Comparison of ENCODE assay signal across 8 cellular contexts in the genomic region with DNA sequence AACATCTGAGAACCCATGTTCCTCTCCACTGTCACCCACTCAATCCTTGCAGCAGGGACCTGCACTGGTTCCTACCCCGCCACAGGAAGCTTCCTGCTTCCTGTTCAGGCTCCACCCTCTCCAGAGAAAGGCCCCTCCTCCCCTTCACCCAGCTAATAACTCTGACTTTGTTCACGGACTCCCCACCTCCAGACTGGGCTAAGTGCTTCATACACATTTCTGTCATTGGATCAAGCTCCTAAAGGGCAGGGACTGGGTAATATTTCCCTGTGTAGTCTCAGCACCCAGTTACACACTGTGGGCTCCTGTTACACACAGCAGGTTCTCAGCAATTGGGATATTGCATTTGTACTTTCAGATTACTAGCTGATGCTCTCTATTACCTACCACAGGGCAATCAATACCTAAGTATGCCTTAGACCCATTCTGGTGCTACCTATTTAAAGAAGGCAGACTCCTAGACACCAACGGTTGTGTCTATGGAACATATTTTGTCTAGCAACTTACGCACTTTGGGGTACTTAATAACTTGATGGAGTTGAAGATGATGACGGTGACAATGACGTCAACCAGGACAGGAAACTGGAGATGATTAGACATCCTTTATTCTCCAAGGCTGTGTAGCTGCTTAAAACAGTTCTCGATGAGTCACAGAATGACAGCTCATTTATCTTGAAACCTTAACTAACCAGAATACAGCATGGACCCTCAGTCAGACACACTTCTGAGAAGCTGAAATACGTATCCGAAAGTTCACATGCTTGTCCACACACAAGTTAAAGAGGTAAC. TPM values are rescaled to one million over a fixed set of nuclear protein-coding genes. Genes with fewer than 3 reads are reported as not detected.
DNase-seq lines count a peak whose midpoint lies in the region.

No MANE protein-coding gene starts in this region.

- H3K27me3 ChIP-seq in MG63 = no peaks in the 10 kb centered on the region

- H3K36me3 Mint-ChIP-seq in T-helper 2 cell treated with Interferon-gamma antibody and Interleukin-4, amounts not matched to agents 5 μg/mL and 100 μg/mL, for 36 hours (ENCODE audit: low read depth) = no peaks in the 10 kb centered on the region

- H3K27me3 Mint-ChIP-seq in T-helper 2 cell treated with Interferon-gamma antibody and Interleukin-4, amounts not matched to agents 5 μg/mL and 100 μg/mL, for 36 hours (ENCODE audit: low read depth) = no peaks in the 10 kb centered on the region

- H3K9me3 Mint-ChIP-seq in T-helper 2 cell treated with Interferon-gamma antibody and Interleukin-4, amounts not matched to agents 5 μg/mL and 100 μg/mL, for 36 hours = no peaks in the 10 kb centered on the region

- H3K36me3 ChIP-seq in MG63 = no peaks in the 10 kb centered on the region

- peak overlapping the region; percentile 89 for H3K4me3 Mint-ChIP-seq in T-helper 2 cell treated with Interferon-gamma antibody and Interleukin-4, amounts not matched to agents 5 μg/mL and 100 μg/mL, for 36 hours

- DNase-seq in activated gamma-delta T cell treated with Interleukin-2 at 50 U/mL for 16 hours (peak; percentile 29), activated gamma-delta T cell (lab: John Stamatoyannopoulos, UW) (no peak), astrocyte of the hippocampus (ENCODE audit: low read depth, low spot score) (peak; percentile 88), kidney glomerular epithelial cell (lab: John Stamatoyannopoulos, UW) (peak; percentile 85), MG63 (no peak), retina (no peak)
- DNase-seq in T-helper 2 cell treated with Interferon-gamma antibody and Interleukin-4, amounts not matched to agents 5 μg/mL and 100 μg/mL, for 36 hours (ENCODE audit: low spot score) = peak; percentile 78
- peak; percentile 39 to 78 for DNase-seq in stimulated activated CD4-positive, alpha-beta T cell treated with anti-CD3 and anti-CD28 coated beads, Interleukin-4, amount 100 ng/mL, for 4 hours

- H3K4me1 Mint-ChIP-seq in T-helper 2 cell treated with Interferon-gamma antibody and Interleukin-4, amounts not matched to agents 5 μg/mL and 100 μg/mL, for 36 hours (ENCODE audit: low read depth) = peaks cover 80% of the 10 kb centered on the region

- H3K9me3 ChIP-seq in MG63 = no peaks in the 10 kb centered on the region

- H3K4me3 ChIP-seq in MG63 = no peak overlapping the region

- peak overlapping the region; percentile 97 for H3K27ac Mint-ChIP-seq in T-helper 2 cell treated with Interferon-gamma antibody and Interleukin-4, amounts not matched to agents 5 μg/mL and 100 μg/mL, for 36 hours

RNA-seq across cellular contexts. Expression of gene MAML3, which starts 58.1 kb away (rescaled TPM):
- 0.12 and 0.13 TPM in 2 replicates for total RNA-seq in MG63 (2014; rRNA removed; shearing (Covaris generic); ENCODE audit: low replicate concordance)

Comparison
In these comparisons a context has a peak if more than half of its experiments do, and no peak if none do; other contexts are left out.
1. DNase-seq: peak in activated gamma-delta T cell treated with Interleukin-2 at 50 U/mL for 16 hours (single experiment), T-helper 2 cell treated with Interferon-gamma antibody and Interleukin-4, amounts not matched to agents 5 μg/mL and 100 μg/mL, for 36 hours (single experiment), astrocyte of the hippocampus (single experiment), kidney glomerular epithelial cell (single experiment) and stimulated activated CD4-positive, alpha-beta T cell treated with anti-CD3 and anti-CD28 coated beads, Interleukin-4, amount 100 ng/mL, for 4 hours (2 of 2); none in activated gamma-delta T cell (single experiment), MG63 (single experiment) and retina (single experiment).